10 cellular contexts compared by ENCODE assay signal in the genomic region with DNA sequence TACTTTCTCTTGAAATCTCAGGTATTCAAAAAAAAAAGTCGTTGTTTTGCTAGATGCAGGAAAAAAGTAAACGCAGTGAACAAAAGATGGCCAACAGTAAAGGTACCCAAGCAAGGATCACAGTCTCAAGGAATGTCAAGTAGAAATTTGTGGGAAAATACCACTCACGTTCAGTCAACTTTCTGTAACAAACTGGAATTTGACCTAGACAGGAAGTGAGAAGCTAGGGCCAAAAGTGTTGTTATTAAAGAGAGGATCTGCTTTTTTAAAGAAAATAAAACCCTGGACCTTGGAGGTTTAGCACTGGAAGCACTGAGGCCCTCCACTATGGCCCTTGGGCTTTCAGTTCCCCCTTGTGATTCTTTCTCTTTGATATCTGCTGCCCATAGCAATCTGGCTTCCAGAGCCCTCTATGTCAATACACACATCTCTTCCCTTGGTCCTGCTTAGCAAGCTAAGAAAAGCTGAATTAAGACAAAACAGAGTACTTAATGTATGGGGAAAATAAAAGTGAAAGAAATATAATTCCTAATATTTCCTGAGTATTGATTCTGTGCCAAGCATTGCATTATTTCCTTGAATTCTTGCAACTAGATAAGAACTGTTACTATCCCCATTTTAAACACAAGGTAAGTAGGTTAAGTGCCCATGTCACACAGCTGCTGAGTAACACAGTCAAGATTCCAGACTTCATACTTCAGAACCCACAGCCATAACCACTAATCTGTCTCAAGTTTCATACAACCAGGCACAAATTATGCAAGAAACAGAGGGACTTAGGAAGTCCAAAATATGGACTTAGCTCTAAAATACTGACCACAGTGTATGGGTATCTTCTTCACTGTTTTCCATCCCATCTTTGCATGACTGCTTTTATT. TPM values are rescaled to one million over a fixed set of nuclear protein-coding genes. Genes with fewer than 3 reads are reported as not detected.
DNase-seq lines count a peak whose midpoint lies in the region; ATAC-seq and TF ChIP-seq lines count a peak whose summit lies in the region.
"Had no signal": no experiment of that assay in that cellular context is flagged by ENCODE, and none has a peak within 500 bp of the region (broad histone marks: within the 10 kb centered on the region; RNA-seq: fewer than 3 reads in every experiment).

No MANE protein-coding gene starts in this region.

- no peak overlapping the region for H3K4me3 ChIP-seq in fibroblast of pulmonary artery (replicated peaks; ENCODE audit: low read depth, low read length)
- no peak overlapping the region for H3K4me3 ChIP-seq in subcutaneous abdominal adipose tissue (ENCODE audit: low read depth in 1 of 5, low read length in 5 of 5)

- no peaks in the 10 kb centered on the region for H3K27me3 ChIP-seq in subcutaneous abdominal adipose tissue (ENCODE audit: control insufficient read depth in 5 of 5, insufficient read depth in 4 of 5, low read length in 5 of 5)

- peak overlapping the region in 1 of 5 donors; percentile 7 for H3K9ac ChIP-seq in subcutaneous abdominal adipose tissue (ENCODE audit: low read length in 5 of 5)

- H3K9me3 Mint-ChIP-seq in stimulated activated naive B cell treated with anti-CD40 and anti-IgM and Interleukin-4, amounts not matched to agents 10 μg/mL and 1 μg/mL and 100 μg/mL, for 72 hours = peaks cover 0 to 2% of the 10 kb centered on the region in 2 donors
- no peaks in the 10 kb centered on the region for H3K9me3 Mint-ChIP-seq in activated naive CD4-positive, alpha-beta T cell treated with anti-CD3 and anti-CD28 coated beads for 36 hours

- H3K36me3 Mint-ChIP-seq in stimulated activated naive B cell treated with anti-CD40 and anti-IgM and Interleukin-4, amounts not matched to agents 10 μg/mL and 1 μg/mL and 100 μg/mL, for 72 hours = no peaks in the 10 kb centered on the region
- no peaks in the 10 kb centered on the region for H3K36me3 Mint-ChIP-seq in activated naive CD4-positive, alpha-beta T cell treated with anti-CD3 and anti-CD28 coated beads for 36 hours (ENCODE audit: low read depth)

- no peak overlapping the region for H3K27ac Mint-ChIP-seq in stimulated activated naive B cell treated with anti-CD40 and anti-IgM and Interleukin-4, amounts not matched to agents 10 μg/mL and 1 μg/mL and 100 μg/mL, for 72 hours
- H3K27ac Mint-ChIP-seq in activated naive CD4-positive, alpha-beta T cell treated with anti-CD3 and anti-CD28 coated beads for 36 hours = no peak overlapping the region

- no peak for ATAC-seq in stimulated activated naive B cell treated with anti-CD40 and anti-IgM and Interleukin-4, amounts not matched to agents 10 μg/mL and 1 μg/mL and 100 μg/mL, for 72 hours (replicated peaks)
- ATAC-seq in GM21526 (IDR thresholded peaks at IDR 0.05; ENCODE audit: low FRiP score, unreplicated experiment) = no peak

- H3K27me3 Mint-ChIP-seq in stimulated activated naive B cell treated with anti-CD40 and anti-IgM and Interleukin-4, amounts not matched to agents 10 μg/mL and 1 μg/mL and 100 μg/mL, for 72 hours = no peaks in the 10 kb centered on the region
- H3K27me3 Mint-ChIP-seq in activated naive CD4-positive, alpha-beta T cell treated with anti-CD3 and anti-CD28 coated beads for 36 hours (ENCODE audit: low read depth) = no peaks in the 10 kb centered on the region

- H3K27ac ChIP-seq in subcutaneous abdominal adipose tissue (ENCODE audit: low read depth, low read length) = peak overlapping the region; percentile 52
- H3K27ac ChIP-seq: 22Rv1 had no signal

- H3K4me1 Mint-ChIP-seq in stimulated activated naive B cell treated with anti-CD40 and anti-IgM and Interleukin-4, amounts not matched to agents 10 μg/mL and 1 μg/mL and 100 μg/mL, for 72 hours = peaks cover 11 to 22% of the 10 kb centered on the region in 2 donors
- H3K4me1 Mint-ChIP-seq in activated naive CD4-positive, alpha-beta T cell treated with anti-CD3 and anti-CD28 coated beads for 36 hours (ENCODE audit: low read depth) = peaks cover 17% of the 10 kb centered on the region

- CTCF ChIA-PET in activated naive CD4-positive, alpha-beta T cell treated with anti-CD3 and anti-CD28 coated beads for 36 hours (lab: Charles Lee) = interaction anchor here (0.9 to 1.2 kb wide), 2 partner anchors 49 to 734 kb away, joined by 3 to 4 read pairs; no protein-coding TSS in a partner anchor

- DNase-seq in DMS53 (lab: John Stamatoyannopoulos, UW) = peak; percentile 12
- no peak for DNase-seq in DMS53 treated with DMSO at 0.1 percent for 48 hours (lab: John Stamatoyannopoulos, UW; ENCODE audit: unreplicated experiment)
- peak; percentile 16 for DNase-seq in OCI-M1 (lab: John Stamatoyannopoulos, UW)
- peak; percentile 93 for DNase-seq in fibroblast of pulmonary artery (ENCODE audit: low read depth)
- no peak for DNase-seq in stimulated activated naive B cell treated with anti-CD40 and anti-IgM and Interleukin-4, amounts not matched to agents 10 μg/mL and 1 μg/mL and 100 μg/mL, for 72 hours
- no peak for DNase-seq in activated naive CD4-positive, alpha-beta T cell treated with anti-CD3 and anti-CD28 coated beads for 36 hours
- DNase-seq: midbrain had no signal

- peaks cover 4 to 40% (median 28%) of the 10 kb centered on the region in 5 donors for H3K4me1 ChIP-seq in subcutaneous abdominal adipose tissue (ENCODE audit: control insufficient read depth in 5 of 5, insufficient read depth in 5 of 5, low read length in 5 of 5)

- H3K4me3 Mint-ChIP-seq in stimulated activated naive B cell treated with anti-CD40 and anti-IgM and Interleukin-4, amounts not matched to agents 10 μg/mL and 1 μg/mL and 100 μg/mL, for 72 hours = no peak overlapping the region
- H3K4me3 Mint-ChIP-seq in activated naive CD4-positive, alpha-beta T cell treated with anti-CD3 and anti-CD28 coated beads for 36 hours = no peak overlapping the region

- H3K9me3 ChIP-seq in subcutaneous abdominal adipose tissue (ENCODE audit: control insufficient read depth in 5 of 5, low read length in 5 of 5) = peaks cover 0 to 4% (median 0%) of the 10 kb centered on the region in 5 donors

- no peak for TF ChIP-seq CTCF in fibroblast of pulmonary artery (IDR thresholded peaks at IDR 0.05; ENCODE audit: low read length, missing control alignments)

- H3K36me3 ChIP-seq in subcutaneous abdominal adipose tissue (ENCODE audit: control insufficient read depth in 5 of 5, insufficient read depth in 5 of 5, low read length in 5 of 5) = no peaks in the 10 kb centered on the region

- intact Hi-C loops in activated naive CD4-positive, alpha-beta T cell treated with anti-CD3 and anti-CD28 coated beads for 36 hours (cut with micrococcal nuclease) = loop anchor here (5.0 kb wide), 4 partner anchors 98 to 713 kb away; no protein-coding TSS in a partner anchor

RNA-seq across cellular contexts. Expression of a gene that starts 2.6 kb away (rescaled TPM):
- total RNA-seq in activated naive CD4-positive, alpha-beta T cell treated with anti-CD3 and anti-CD28 coated beads for 36 hours = 1 to 10 TPM; 2.4 to 2.6 TPM

Comparison
In these comparisons a context has a peak if more than half of its experiments do, and no peak if none do; other contexts are left out.
1. DNase-seq: peak in DMS53 (single experiment), OCI-M1 (single experiment) and fibroblast of pulmonary artery (single experiment); none in DMS53 treated with DMSO at 0.1 percent for 48 hours (single experiment), stimulated activated naive B cell treated with anti-CD40 and anti-IgM and Interleukin-4, amounts not matched to agents 10 μg/mL and 1 μg/mL and 100 μg/mL, for 72 hours (single experiment) and activated naive CD4-positive, alpha-beta T cell treated with anti-CD3 and anti-CD28 coated beads for 36 hours (single experiment).